Comparison of ENCODE assay signal across 8 cellular contexts in the genomic region with DNA sequence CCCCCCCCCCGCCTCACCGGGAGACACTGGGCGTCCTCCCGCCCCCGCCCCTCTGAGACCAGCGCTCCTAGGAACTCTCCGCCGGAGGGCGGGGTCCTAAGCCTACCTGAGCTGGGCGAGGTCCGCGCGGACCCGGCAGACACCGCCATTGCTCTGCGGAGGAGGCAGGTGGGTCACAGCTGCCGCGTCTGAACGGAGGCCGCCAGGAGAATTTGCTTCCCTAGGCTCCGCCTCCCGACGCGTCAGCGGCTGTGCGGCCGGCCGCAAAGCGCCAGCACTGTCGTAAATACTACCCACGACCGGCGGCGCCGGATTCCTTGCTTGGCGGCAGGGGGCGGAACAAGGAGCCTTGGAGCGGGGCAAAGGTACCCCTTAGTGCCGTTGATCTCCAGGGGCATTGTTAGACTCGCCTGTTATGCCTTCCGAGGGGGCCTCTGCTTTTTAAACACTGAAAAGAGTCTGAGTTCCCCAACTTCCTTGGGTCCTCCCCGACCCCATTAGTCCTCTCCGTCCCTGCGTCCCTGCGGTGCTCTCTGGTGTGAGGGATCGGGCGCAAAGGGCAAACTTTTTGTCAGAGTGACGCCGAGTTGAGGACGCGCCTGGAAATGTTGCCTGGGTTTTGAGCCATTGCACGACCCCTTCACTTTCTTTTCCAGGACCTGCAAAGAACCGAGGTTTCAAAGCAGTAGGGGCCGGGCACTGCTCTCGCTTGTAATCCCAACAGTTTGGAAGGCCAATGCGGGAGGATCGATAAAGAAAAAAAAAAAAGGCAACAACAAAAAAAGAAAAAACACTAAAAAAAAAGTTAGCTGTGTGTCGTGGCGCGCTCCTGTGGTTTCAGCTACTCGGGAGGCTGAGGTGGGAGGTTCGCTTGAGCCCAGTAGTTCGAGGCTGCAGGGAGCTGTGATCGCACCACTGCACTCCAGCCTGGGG. TPM values are rescaled to one million over a fixed set of nuclear protein-coding genes. Genes with fewer than 3 reads are reported as not detected.
DNase-seq lines count a peak whose midpoint lies in the region; TF ChIP-seq lines count a peak whose summit lies in the region.

Gene GGCX, minus strand, starts transcription at position 214 of the 933 bp plus-strand sequence. Its CDS starts 65 bp downstream, at position 149.

- H3K9me3 Mint-ChIP-seq in nephron progenitor cell, result no peaks in the 10 kb centered on the region
- H3K9me3 Mint-ChIP-seq in stimulated activated naive CD8-positive, alpha-beta T cell treated with anti-CD3 and anti-CD28 coated beads, Interleukin-15, Interleukin-2, amounts not matched to agents 100 ng/mL and 50 ng/mL, for 24 hours, result no peaks in the 10 kb centered on the region

- peaks cover 3% of the 10 kb centered on the region for H3K27me3 Mint-ChIP-seq in nephron progenitor cell (ENCODE audit: low read depth, poor library complexity)
- no peaks in the 10 kb centered on the region for H3K27me3 Mint-ChIP-seq in stimulated activated naive CD8-positive, alpha-beta T cell treated with anti-CD3 and anti-CD28 coated beads, Interleukin-15, Interleukin-2, amounts not matched to agents 100 ng/mL and 50 ng/mL, for 24 hours

- H3K27me3 ChIP-seq in H7 (ENCODE audit: control insufficient read depth, insufficient read depth, low read length), result no peaks in the 10 kb centered on the region
- no peaks in the 10 kb centered on the region for H3K27me3 ChIP-seq in MG63

- H3K4me3 ChIP-seq in H7 (ENCODE audit: insufficient read depth, low read depth, low read length) (peak within 1 kb of the TSS; percentile 84), MG63 (peak within 1 kb of the TSS; percentile 76), fibroblast of the aortic adventitia (ENCODE audit: low read depth, low read length) (peak within 1 kb of the TSS; percentile 97)

- peak within 1 kb of the TSS; percentile 100 for H3K4me3 Mint-ChIP-seq in nephron progenitor cell
- H3K4me3 Mint-ChIP-seq in stimulated activated naive CD8-positive, alpha-beta T cell treated with anti-CD3 and anti-CD28 coated beads, Interleukin-15, Interleukin-2, amounts not matched to agents 100 ng/mL and 50 ng/mL, for 24 hours, result peak within 1 kb of the TSS; percentile 98

- TF ChIP-seq CTCF in fibroblast of the aortic adventitia (IDR thresholded peaks at IDR 0.05; ENCODE audit: insufficient read depth, low read length) (no peak), nephron progenitor cell (IDR thresholded peaks at IDR 0.05) (no peak)

- H3K36me3 Mint-ChIP-seq in nephron progenitor cell (ENCODE audit: low read depth), result peaks cover 10% of the 10 kb centered on the region
- H3K36me3 Mint-ChIP-seq in stimulated activated naive CD8-positive, alpha-beta T cell treated with anti-CD3 and anti-CD28 coated beads, Interleukin-15, Interleukin-2, amounts not matched to agents 100 ng/mL and 50 ng/mL, for 24 hours (ENCODE audit: low read depth), result peaks cover 10% of the 10 kb centered on the region

- H3K36me3 ChIP-seq in H7 (replicated peaks; ENCODE audit: control insufficient read depth, insufficient read depth, low read length), result peaks cover 9% of the 10 kb centered on the region
- peaks cover 17% of the 10 kb centered on the region for H3K36me3 ChIP-seq in MG63

- H3K4me1 Mint-ChIP-seq in nephron progenitor cell, result peaks cover 25% of the 10 kb centered on the region
- H3K4me1 Mint-ChIP-seq in stimulated activated naive CD8-positive, alpha-beta T cell treated with anti-CD3 and anti-CD28 coated beads, Interleukin-15, Interleukin-2, amounts not matched to agents 100 ng/mL and 50 ng/mL, for 24 hours (ENCODE audit: low read depth), result peaks cover 46% of the 10 kb centered on the region

- DNase-seq in ELF-1 (ENCODE audit: low read depth, low spot score) (peak; percentile 97), H7 (peak; percentile 96), MG63 (peak; percentile 94), SHP77 (lab: John Stamatoyannopoulos, UW) (peak; percentile 94 to 97), fibroblast of the aortic adventitia (ENCODE audit: low read depth) (peak; percentile 88), nephron progenitor cell (peak; percentile 95)
- DNase-seq in activated T-helper 9 cell treated with anti-CD3 and anti-CD28 coated beads, Interleukin-2, amount 50 U/mL, for 16 hours (ENCODE audit: low read depth), result peak; percentile 92

- no peaks in the 10 kb centered on the region for H3K9me3 ChIP-seq in MG63

- peak within 1 kb of the TSS; percentile 99 for H3K27ac Mint-ChIP-seq in nephron progenitor cell
- H3K27ac Mint-ChIP-seq in stimulated activated naive CD8-positive, alpha-beta T cell treated with anti-CD3 and anti-CD28 coated beads, Interleukin-15, Interleukin-2, amounts not matched to agents 100 ng/mL and 50 ng/mL, for 24 hours, result peak within 1 kb of the TSS; percentile 99

RNA-seq across cellular contexts. Expression of gene GGCX, which starts in this region (rescaled TPM):
- 23.3 and 33.0 TPM in 2 replicates for total RNA-seq in H7 (2014; rRNA removed; shearing (Covaris generic))
- total RNA-seq in MG63 (2014; rRNA removed; shearing (Covaris generic); ENCODE audit: low replicate concordance), result 28.9 and 45.6 TPM in 2 replicates
- 26.7 and 43.3 TPM in 2 replicates for total RNA-seq in fibroblast of the aortic adventitia (ENCODE audit: low replicate concordance)

Comparison
In these comparisons a context has a peak if more than half of its experiments do, and no peak if none do; other contexts are left out.
1. Peak in every context shown above with its lines: DNase-seq and H3K4me3 ChIP-seq.